In the genomic region with DNA sequence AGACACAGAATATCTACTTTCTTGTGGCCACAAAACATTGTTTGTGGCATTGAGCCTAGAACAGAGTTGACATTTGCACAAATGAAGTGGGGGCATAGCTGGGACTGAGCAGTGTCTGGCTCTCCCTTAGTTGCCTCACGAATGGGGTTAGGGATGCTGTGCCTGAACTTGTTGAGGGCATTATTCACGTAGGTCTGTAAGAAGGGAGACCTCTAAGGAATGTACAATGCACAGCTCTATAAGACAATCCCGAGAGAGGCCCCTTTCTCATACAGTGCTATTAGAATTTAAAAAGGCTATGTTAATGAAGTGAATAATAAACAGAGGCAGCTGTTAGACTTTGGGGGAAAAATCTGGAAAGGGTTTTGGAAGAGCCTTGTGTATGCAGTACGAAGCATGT, we compare ENCODE assay signal across 5 cellular contexts.
"Had no signal": no experiment of that assay in that cellular context is flagged by ENCODE, and none has a peak within 500 bp of the region (broad histone marks: within the 10 kb centered on the region; RNA-seq: fewer than 3 reads in every experiment).

No MANE protein-coding gene starts in this region.

- H3K4me3 ChIP-seq: K562 had no signal

- H3K4me3 Mint-ChIP-seq: H9 had no signal

- DNase-seq: GOT3, H9, HCEC 1CT, IMR-90 had no signal

- H3K27ac Mint-ChIP-seq: H9 had no signal

- ATAC-seq: K562 had no signal
